Comparison of ENCODE assay signal across 20 cellular contexts in the genomic region with DNA sequence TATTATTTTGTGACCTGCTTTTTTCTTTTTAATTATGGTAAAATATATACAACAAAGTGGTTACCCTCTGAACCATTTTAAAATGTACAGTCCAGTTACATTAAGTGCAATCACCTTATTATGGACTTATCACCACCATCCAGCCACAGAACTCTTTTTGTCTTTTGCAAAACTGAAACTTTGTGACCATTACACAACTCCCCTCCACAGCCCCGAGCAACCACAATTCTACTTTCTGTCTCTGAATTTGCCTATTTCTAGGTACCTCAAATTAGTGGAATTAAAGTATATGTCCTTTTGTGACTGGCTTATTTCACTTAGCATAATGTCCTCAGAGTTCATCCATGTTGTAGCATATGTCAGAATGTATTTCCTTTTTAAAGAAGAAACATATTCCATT. TPM values are rescaled to one million over a fixed set of nuclear protein-coding genes. Genes with fewer than 3 reads are reported as not detected.
DNase-seq lines count a peak whose midpoint lies in the region; ATAC-seq lines count a peak whose summit lies in the region.
"Had no signal": no experiment of that assay in that cellular context is flagged by ENCODE, and none has a peak within 500 bp of the region (broad histone marks: within the 10 kb centered on the region; RNA-seq: fewer than 3 reads in every experiment).

No MANE protein-coding gene starts in this region.

- H2AFZ ChIP-seq in mesenchymal stem cell (ENCODE audit: low read depth, low read length) = no peak overlapping the region

- WGBS in mesenchymal stem cell = no CpG with 5 or more reads among the region's 1 CpG

- H3K79me1 ChIP-seq in mesenchymal stem cell (replicated peaks; ENCODE audit: low read length, poor library complexity, severe bottlenecking) = no peaks in the 10 kb centered on the region

- no peak overlapping the region for H2BK15ac ChIP-seq in mesenchymal stem cell (ENCODE audit: low read depth, poor library complexity, severe bottlenecking)

- no peak overlapping the region for H2BK120ac ChIP-seq in mesenchymal stem cell (ENCODE audit: low read depth, low read length)

- no peak overlapping the region for H2BK12ac ChIP-seq in mesenchymal stem cell (ENCODE audit: low read length in 2 of 2)

- no peak overlapping the region for H4K91ac ChIP-seq in mesenchymal stem cell (ENCODE audit: low read length)

- no peak overlapping the region for H3K4me3 ChIP-seq in mesenchymal stem cell (ENCODE audit: insufficient read depth in 1 of 2, low read depth in 1 of 2, low read length in 2 of 2)
- H3K4me3 ChIP-seq: BLaER1, SK-N-MC had no signal

- H2AK5ac ChIP-seq in mesenchymal stem cell (ENCODE audit: low read length, severe bottlenecking) = no peak overlapping the region

- no peak overlapping the region for H4K8ac ChIP-seq in mesenchymal stem cell (ENCODE audit: low read length)

- H3K9ac ChIP-seq in mesenchymal stem cell (ENCODE audit: low read length) = no peak overlapping the region
- H3K9ac ChIP-seq: BLaER1 had no signal

- H3K27ac ChIP-seq in mesenchymal stem cell (ENCODE audit: low read length, poor library complexity, severe bottlenecking) = no peak overlapping the region
- H3K27ac ChIP-seq: BLaER1, SK-N-MC had no signal

- no peak overlapping the region for H3K14ac ChIP-seq in mesenchymal stem cell (ENCODE audit: low read length in 2 of 2)

- H3K36me3 ChIP-seq in mesenchymal stem cell (ENCODE audit: control insufficient read depth in 1 of 2, insufficient read depth in 2 of 2, low read depth in 1 of 2, low read length in 2 of 2) = no peaks in the 10 kb centered on the region
- H3K36me3 ChIP-seq: BLaER1 had no signal

- peak; percentile 68 for DNase-seq in OCI-M1 (lab: John Stamatoyannopoulos, UW)
- DNase-seq in NCI-H1417 (lab: John Stamatoyannopoulos, UW) = no peak
- DNase-seq in mucosa of gallbladder (ENCODE audit: low spot score) = no peak
- no peak for DNase-seq in mesenchymal stem cell
- DNase-seq: CD8-positive, alpha-beta memory T cell; DMS79; HCEC 1CT; KBM-7; NCI-H1048; NCI-H146; NCI-H2081; NCI-H524; Right ventricle myocardium superior; T-helper 9 cell had no signal

- H3K27me3 ChIP-seq in mesenchymal stem cell (ENCODE audit: control insufficient read depth in 1 of 2, insufficient read depth in 1 of 2, low read length in 2 of 2) = no peaks in the 10 kb centered on the region
- H3K27me3 ChIP-seq: BLaER1 had no signal

- ATAC-seq in GM18511 (IDR thresholded peaks at IDR 0.05; ENCODE audit: unreplicated experiment) (peak; percentile 72), GM21619 (IDR thresholded peaks at IDR 0.05; ENCODE audit: unreplicated experiment) (peak; percentile 45), HG03354 (IDR thresholded peaks at IDR 0.05; ENCODE audit: poor library complexity, severe bottlenecking, unreplicated experiment) (peak; percentile 66), GM21367 (IDR thresholded peaks at IDR 0.05; ENCODE audit: unreplicated experiment) (no peak)

- peaks cover 6% of the 10 kb centered on the region for H3K9me3 ChIP-seq in mesenchymal stem cell (ENCODE audit: control insufficient read depth, low read length)

- no peak overlapping the region for H3K4me2 ChIP-seq in mesenchymal stem cell (ENCODE audit: low read length, poor library complexity, severe bottlenecking)
- H3K4me2 ChIP-seq: BLaER1 had no signal

- no peak overlapping the region for H2BK5ac ChIP-seq in mesenchymal stem cell (ENCODE audit: low read depth, low read length, poor library complexity, severe bottlenecking)

- H3K4ac ChIP-seq in mesenchymal stem cell (ENCODE audit: low read depth in 1 of 2, low read length in 2 of 2) = no peak overlapping the region

- no peak overlapping the region for H3K23ac ChIP-seq in mesenchymal stem cell (ENCODE audit: low read length in 2 of 2)

- H3K18ac ChIP-seq in mesenchymal stem cell (ENCODE audit: low read depth in 1 of 2, low read length in 2 of 2) = no peak overlapping the region

- H3K4me1 ChIP-seq in mesenchymal stem cell (ENCODE audit: control insufficient read depth, insufficient read depth, low read depth, low read length) = no peaks in the 10 kb centered on the region

RNA-seq across cellular contexts. Expression of gene WWC2, which starts 39.3 kb away (rescaled TPM):
- total RNA-seq in mucosa of gallbladder = 27.1 TPM
- 16.8 TPM for polyA plus RNA-seq in mesenchymal stem cell (2013, experiment 1 of 2)
- 16.4 TPM for polyA plus RNA-seq in mesenchymal stem cell (2013, experiment 2 of 2)
